ENCODE assay signal across 8 cellular contexts in the genomic region with DNA sequence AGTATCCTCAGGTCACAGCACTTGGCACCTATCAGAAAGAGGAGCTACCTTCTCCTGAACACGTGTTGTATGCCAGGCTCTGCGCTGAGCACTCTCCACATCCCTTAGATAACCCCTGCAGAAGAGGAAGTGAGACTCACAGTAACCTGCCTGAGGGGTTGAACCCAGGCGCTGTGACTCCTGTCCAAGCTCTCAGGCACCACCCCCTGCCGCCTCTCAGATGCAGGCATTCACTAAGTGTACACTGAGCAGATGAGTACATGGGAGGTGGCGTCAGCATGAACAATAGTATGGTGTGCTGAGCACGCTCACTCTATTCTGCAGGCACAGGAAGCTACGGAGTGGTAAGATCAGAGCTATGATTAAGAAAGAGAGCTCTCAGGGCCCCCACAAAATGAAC. TPM values are rescaled to one million over a fixed set of nuclear protein-coding genes. Genes with fewer than 3 reads are reported as not detected.
DNase-seq lines count a peak whose midpoint lies in the region; ATAC-seq and TF ChIP-seq lines count a peak whose summit lies in the region.

No MANE protein-coding gene starts in this region.

- no peaks in the 10 kb centered on the region for H3K36me3 ChIP-seq in gastroesophageal sphincter

- DNase-seq in activated CD4-positive, alpha-beta T cell treated with anti-CD3 and anti-CD28 coated beads, Interleukin-2, amount 50 U/mL, for 1 hour, result peak; percentile 18
- peak; percentile 35 to 36 for DNase-seq in stimulated activated CD4-positive, alpha-beta T cell treated with anti-CD3 and anti-CD28 coated beads, Interleukin-1b, Interleukin-23, amount 100 ng/mL, for 4 hours (ENCODE audit: low read depth in 2 of 2)
- DNase-seq in NCI-H2227 treated with DMSO at 0.1 percent for 48 hours (lab: John Stamatoyannopoulos, UW) (no peak), left cardiac atrium (no peak), RKO (ENCODE audit: low spot score) (no peak)

- H3K27ac ChIP-seq in gastroesophageal sphincter, result no peak overlapping the region

- ATAC-seq in GM19455 (IDR thresholded peaks at IDR 0.05; ENCODE audit: unreplicated experiment) (peak; percentile 98), HG03354 (IDR thresholded peaks at IDR 0.05; ENCODE audit: poor library complexity, severe bottlenecking, unreplicated experiment) (peak; percentile 95), gastroesophageal sphincter (no peak), left cardiac atrium (no peak)

- no peak overlapping the region for H3K4me3 ChIP-seq in gastroesophageal sphincter

- no peak for TF ChIP-seq CTCF in gastroesophageal sphincter (IDR thresholded peaks at IDR 0.05)

- 75 to 88% methylated on average over 2 to 3 of the region's 7 CpGs for WGBS in gastroesophageal sphincter (ENCODE audit: low coverage in 1 of 2), 2 donors

- no peaks in the 10 kb centered on the region for H3K4me1 ChIP-seq in gastroesophageal sphincter

- no peaks in the 10 kb centered on the region for H3K9me3 ChIP-seq in gastroesophageal sphincter

- no peaks in the 10 kb centered on the region for H3K27me3 ChIP-seq in gastroesophageal sphincter

- intact Hi-C loops in left cardiac atrium (cut with DNase I), result no loop called here

- TF ChIP-seq EP300 in gastroesophageal sphincter (IDR thresholded peaks at IDR 0.05), result no peak

- no peak for TF ChIP-seq POLR2A in gastroesophageal sphincter (IDR thresholded peaks at IDR 0.05)

RNA-seq across cellular contexts. Expression of a gene that starts 21.0 kb away (rescaled TPM):
- total RNA-seq in gastroesophageal sphincter, result 10 to 100 TPM; 13.3 to 18.4 (median 15.6) TPM
- total RNA-seq in left cardiac atrium, result 10 to 100 TPM; 16.0 to 21.5 TPM

Comparison
In these comparisons a context has a peak if more than half of its experiments do, and no peak if none do; other contexts are left out.
1. ATAC-seq: peak in GM19455 (single experiment) and HG03354 (single experiment); none in gastroesophageal sphincter (single experiment) and left cardiac atrium (0 of 2).
2. DNase-seq: peak in activated CD4-positive, alpha-beta T cell treated with anti-CD3 and anti-CD28 coated beads, Interleukin-2, amount 50 U/mL, for 1 hour (single experiment) and stimulated activated CD4-positive, alpha-beta T cell treated with anti-CD3 and anti-CD28 coated beads, Interleukin-1b, Interleukin-23, amount 100 ng/mL, for 4 hours (2 of 2); none in NCI-H2227 treated with DMSO at 0.1 percent for 48 hours (single experiment), left cardiac atrium (single experiment) and RKO (single experiment).